ENCODE assay signal across 1 cellular context in the genomic region with DNA sequence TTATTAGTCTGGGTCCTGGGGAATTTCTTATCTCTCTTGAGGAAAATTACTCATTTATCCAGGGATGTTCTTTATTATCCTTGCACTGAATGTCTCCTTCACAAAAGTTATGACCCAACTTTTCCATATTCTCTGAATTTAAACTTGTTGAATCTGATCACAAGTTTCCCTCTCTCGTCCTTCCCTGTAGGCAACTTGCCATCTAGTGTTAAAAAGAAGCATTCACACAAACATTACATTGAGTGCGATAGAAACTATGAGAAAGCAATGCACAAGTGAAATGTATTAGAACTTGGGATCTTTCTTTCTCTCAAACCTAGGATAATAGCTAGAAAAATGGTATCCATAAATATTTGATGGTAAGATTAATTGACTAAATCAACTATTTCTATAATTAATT.
TF ChIP-seq lines count a peak whose summit lies in the region.

No MANE protein-coding gene starts in this region.

TF ChIP-seq in neural cell, 6 proteins besides CTCF, POLR2A, EP300 and RAD21 (continued from another document):
- no peak for TF ChIP-seq MXI1 (conservative IDR thresholded peaks at IDR 0.05; ENCODE audit: poor library complexity, severe bottlenecking)
- peak; percentile 29 for TF ChIP-seq SMC3 (conservative IDR thresholded peaks at IDR 0.05; ENCODE audit: poor library complexity)
